ENCODE assay signal across 1 cellular context in genomic region chr10:110864662-110865140, GRCh38.
TF ChIP-seq lines count a peak whose summit lies in the region.

No MANE protein-coding gene starts in this region.

TF ChIP-seq in HepG2, 621 proteins besides CTCF, POLR2A, EP300 and RAD21 (continued from another document and continues in another):
- TF ChIP-seq HNF1A (IDR thresholded peaks at IDR 0.05; ENCODE audit: low read depth) = no peak
- no peak for TF ChIP-seq HNF1A (CRISPR knock-in tag; IDR thresholded peaks at IDR 0.05; ENCODE audit: borderline replicate concordance)
- no peak for TF ChIP-seq HES4 (CRISPR knock-in tag; IDR thresholded peaks at IDR 0.05; ENCODE audit: borderline replicate concordance)
- no peak for TF ChIP-seq GABPB1 (CRISPR knock-in tag; IDR thresholded peaks at IDR 0.05)
- no peak for TF ChIP-seq ZNF883 (CRISPR knock-in tag; IDR thresholded peaks at IDR 0.05; ENCODE audit: not compliant biosample characterization)
- TF ChIP-seq NFE2 (CRISPR knock-in tag; IDR thresholded peaks at IDR 0.05) = no peak
- no peak for TF ChIP-seq ZBTB8A (CRISPR knock-in tag; IDR thresholded peaks at IDR 0.05; ENCODE audit: borderline replicate concordance, low read depth)
- TF ChIP-seq ZNF570 (CRISPR knock-in tag; IDR thresholded peaks at IDR 0.05; ENCODE audit: borderline replicate concordance) = no peak
- TF ChIP-seq NBN (conservative IDR thresholded peaks at IDR 0.05) = no peak
- no peak for TF ChIP-seq JUNB (CRISPR knock-in tag; IDR thresholded peaks at IDR 0.05; ENCODE audit: borderline replicate concordance)
- no peak for TF ChIP-seq MAFG (CRISPR knock-in tag; IDR thresholded peaks at IDR 0.05)
- TF ChIP-seq FOXP4 (CRISPR knock-in tag; IDR thresholded peaks at IDR 0.05) = 0 out of 2 replicates have a peak, but pooled peaks have one; percentile 18
- no peak for TF ChIP-seq CENPBD1 (CRISPR knock-in tag; IDR thresholded peaks at IDR 0.05; ENCODE audit: borderline replicate concordance, low read depth)
- TF ChIP-seq SAP130 (CRISPR knock-in tag; IDR thresholded peaks at IDR 0.05; ENCODE audit: low read depth) = peak; percentile 34; the same call in 1 of the 2 replicates
- no peak for TF ChIP-seq TAF15 (IDR thresholded peaks at IDR 0.05; ENCODE audit: low read depth, low read length, poor library complexity, severe bottlenecking)
- no peak for TF ChIP-seq AGO1 (IDR thresholded peaks at IDR 0.05; ENCODE audit: low read depth, low read length, poor library complexity, severe bottlenecking)
- no peak for TF ChIP-seq ZNF282 (IDR thresholded peaks at IDR 0.05; ENCODE audit: partially characterized antibody)
- no peak; the same call in 1 of the 2 replicates for TF ChIP-seq ZFY (CRISPR knock-in tag; IDR thresholded peaks at IDR 0.05)
- no peak for TF ChIP-seq ZSCAN9 (CRISPR knock-in tag; IDR thresholded peaks at IDR 0.05; ENCODE audit: borderline replicate concordance)
- no peak for TF ChIP-seq MYPOP (CRISPR knock-in tag; IDR thresholded peaks at IDR 0.05)
- TF ChIP-seq FOSL1 (CRISPR knock-in tag; IDR thresholded peaks at IDR 0.05; ENCODE audit: borderline replicate concordance) = no peak
- TF ChIP-seq ZSCAN22 (CRISPR knock-in tag; IDR thresholded peaks at IDR 0.05) = no peak
- no peak for TF ChIP-seq ATRX (CRISPR knock-in tag; IDR thresholded peaks at IDR 0.05; ENCODE audit: borderline replicate concordance)
- TF ChIP-seq PITX1 (CRISPR knock-in tag; IDR thresholded peaks at IDR 0.05) = no peak
- TF ChIP-seq ZNF720 (CRISPR knock-in tag; IDR thresholded peaks at IDR 0.05) = no peak
- no peak for TF ChIP-seq BCL3 (CRISPR knock-in tag; IDR thresholded peaks at IDR 0.05)
- no peak for TF ChIP-seq SOX5 (CRISPR knock-in tag; IDR thresholded peaks at IDR 0.05; ENCODE audit: borderline replicate concordance)
- TF ChIP-seq ZBTB46 (CRISPR knock-in tag; IDR thresholded peaks at IDR 0.05; ENCODE audit: borderline replicate concordance) = no peak
- TF ChIP-seq E2F2 (CRISPR knock-in tag; IDR thresholded peaks at IDR 0.05; ENCODE audit: borderline replicate concordance) = no peak
- TF ChIP-seq ZNF274 (CRISPR knock-in tag; IDR thresholded peaks at IDR 0.05) = no peak
- no peak for TF ChIP-seq PHF5A (CRISPR knock-in tag; IDR thresholded peaks at IDR 0.05; ENCODE audit: low read depth, unreplicated experiment)
- TF ChIP-seq ZNF264 (CRISPR knock-in tag; IDR thresholded peaks at IDR 0.05) = no peak
- TF ChIP-seq FOXK1 (CRISPR knock-in tag; IDR thresholded peaks at IDR 0.05; ENCODE audit: borderline replicate concordance, low read depth) = peak; percentile 64; the same call in 1 of the 2 replicates
- TF ChIP-seq ZNF724P (CRISPR knock-in tag; IDR thresholded peaks at IDR 0.05; ENCODE audit: borderline replicate concordance) = no peak
- no peak for TF ChIP-seq SMAD9 (CRISPR knock-in tag; IDR thresholded peaks at IDR 0.05)
- TF ChIP-seq FOXK2 (IDR thresholded peaks at IDR 0.05) = peak; percentile 55; the same call in 1 of the 2 replicates
- TF ChIP-seq SOX13 (IDR thresholded peaks at IDR 0.05) = no peak
- no peak for TF ChIP-seq SOX13 (CRISPR knock-in tag; conservative IDR thresholded peaks at IDR 0.05 in 1 of 2, IDR thresholded peaks at IDR 0.05 in 1 of 2)
- TF ChIP-seq ZNF362 (CRISPR knock-in tag; IDR thresholded peaks at IDR 0.05; ENCODE audit: borderline replicate concordance) = no peak
- no peak for TF ChIP-seq GATAD1 (CRISPR knock-in tag; IDR thresholded peaks at IDR 0.05)
- no peak for TF ChIP-seq TMF1 (CRISPR knock-in tag; IDR thresholded peaks at IDR 0.05; ENCODE audit: low read depth)
- TF ChIP-seq ZFP37 (CRISPR knock-in tag; IDR thresholded peaks at IDR 0.05; ENCODE audit: borderline replicate concordance) = no peak
- no peak for TF ChIP-seq RNF2 (conservative IDR thresholded peaks at IDR 0.05; ENCODE audit: low read depth)
- TF ChIP-seq RXRA (CRISPR knock-in tag; IDR thresholded peaks at IDR 0.05) = no peak
- no peak for TF ChIP-seq HOMEZ (CRISPR knock-in tag; IDR thresholded peaks at IDR 0.05; ENCODE audit: low read depth)
- no peak for TF ChIP-seq ATF6 (CRISPR knock-in tag; conservative IDR thresholded peaks at IDR 0.05)
- no peak for TF ChIP-seq MAX (IDR thresholded peaks at IDR 0.05)
- TF ChIP-seq NFRKB (IDR thresholded peaks at IDR 0.05) = no peak
- no peak for TF ChIP-seq ARID2 (CRISPR knock-in tag; IDR thresholded peaks at IDR 0.05; ENCODE audit: borderline replicate concordance)
- no peak for TF ChIP-seq XBP1 (CRISPR knock-in tag; IDR thresholded peaks at IDR 0.05)
- peak; percentile 71; the same call in 1 of the 2 replicates for TF ChIP-seq MEIS2 (CRISPR knock-in tag; IDR thresholded peaks at IDR 0.05)
